ENCODE assay signal across 1 cellular context in genomic region chr14:59013672-59014298, GRCh38.
TF ChIP-seq lines count a peak whose summit lies in the region.

No MANE protein-coding gene starts in this region.

TF ChIP-seq in HepG2, 621 proteins besides CTCF, POLR2A, EP300 and RAD21 (continued from another document and continues in another):
- TF ChIP-seq HNF1A (IDR thresholded peaks at IDR 0.05; ENCODE audit: low read depth) (no peak), HNF1A (CRISPR knock-in tag; IDR thresholded peaks at IDR 0.05; ENCODE audit: borderline replicate concordance) (no peak), BHLHE40 (IDR thresholded peaks at IDR 0.05; ENCODE audit: low read length) (no peak), HMGA1 (CRISPR knock-in tag; conservative IDR thresholded peaks at IDR 0.05) (no peak), ZNF180 (CRISPR knock-in tag; IDR thresholded peaks at IDR 0.05; ENCODE audit: borderline replicate concordance, low read depth) (no peak), ZSCAN29 (CRISPR knock-in tag; conservative IDR thresholded peaks at IDR 0.05) (no peak), SNAI1 (CRISPR knock-in tag; IDR thresholded peaks at IDR 0.05; ENCODE audit: borderline replicate concordance) (no peak), SOX6 (IDR thresholded peaks at IDR 0.05) (no peak), SOX6 (CRISPR knock-in tag; IDR thresholded peaks at IDR 0.05) (peak; percentile 51), IKZF4 (CRISPR knock-in tag; IDR thresholded peaks at IDR 0.05; ENCODE audit: borderline replicate concordance, low read depth, not compliant biosample characterization) (no peak), ZBTB49 (CRISPR knock-in tag; IDR thresholded peaks at IDR 0.05; ENCODE audit: borderline replicate concordance) (no peak), CAMTA2 (CRISPR knock-in tag; IDR thresholded peaks at IDR 0.05; ENCODE audit: borderline replicate concordance) (no peak), MAZ (IDR thresholded peaks at IDR 0.05; ENCODE audit: borderline replicate concordance, low read depth, low read length) (no peak), MAZ (CRISPR knock-in tag; IDR thresholded peaks at IDR 0.05; ENCODE audit: low read depth) (no peak), ZKSCAN8 (CRISPR knock-in tag; IDR thresholded peaks at IDR 0.05; ENCODE audit: borderline replicate concordance) (no peak; the same call in 1 of the 2 replicates), HMGXB3 (CRISPR knock-in tag; IDR thresholded peaks at IDR 0.05; ENCODE audit: borderline replicate concordance) (no peak), GPBP1L1 (CRISPR knock-in tag; IDR thresholded peaks at IDR 0.05) (no peak), ZNF672 (CRISPR knock-in tag; IDR thresholded peaks at IDR 0.05) (no peak), RARA (CRISPR knock-in tag; IDR thresholded peaks at IDR 0.05) (peak; percentile 89), HOXA7 (CRISPR knock-in tag; IDR thresholded peaks at IDR 0.05) (no peak), HDAC6 (IDR thresholded peaks at IDR 0.05; ENCODE audit: low read depth, low read length) (no peak), MLX (CRISPR knock-in tag; IDR thresholded peaks at IDR 0.05) (0 out of 2 replicates have a peak, but pooled peaks have one; percentile 26), ZNF615 (CRISPR knock-in tag; IDR thresholded peaks at IDR 0.05; ENCODE audit: borderline replicate concordance) (no peak), HMGXB4 (CRISPR knock-in tag; IDR thresholded peaks at IDR 0.05; ENCODE audit: borderline replicate concordance in 1 of 2, low read depth in 1 of 2) (no peak), ZBTB1 (CRISPR knock-in tag; IDR thresholded peaks at IDR 0.05; ENCODE audit: borderline replicate concordance) (no peak), ZBTB21 (CRISPR knock-in tag; IDR thresholded peaks at IDR 0.05) (no peak), ZNF142 (CRISPR knock-in tag; IDR thresholded peaks at IDR 0.05) (no peak), SCMH1 (CRISPR knock-in tag; IDR thresholded peaks at IDR 0.05; ENCODE audit: borderline replicate concordance) (no peak), SIX4 (CRISPR knock-in tag; IDR thresholded peaks at IDR 0.05) (no peak), ZSCAN9 (CRISPR knock-in tag; IDR thresholded peaks at IDR 0.05; ENCODE audit: borderline replicate concordance) (peak; percentile 65; the same call in 1 of the 2 replicates), WIZ (CRISPR knock-in tag; IDR thresholded peaks at IDR 0.05) (no peak), ZFP62 (CRISPR knock-in tag; IDR thresholded peaks at IDR 0.05) (no peak), YEATS4 (CRISPR knock-in tag; IDR thresholded peaks at IDR 0.05; ENCODE audit: borderline replicate concordance) (peak; percentile 57), PCBP1 (IDR thresholded peaks at IDR 0.05; ENCODE audit: borderline replicate concordance, low read depth, low read length) (no peak), U2AF2 (IDR thresholded peaks at IDR 0.05; ENCODE audit: low read depth, low read length) (no peak), ZNF501 (CRISPR knock-in tag; IDR thresholded peaks at IDR 0.05) (no peak), SALL2 (CRISPR knock-in tag; IDR thresholded peaks at IDR 0.05) (no peak), MTERF4 (CRISPR knock-in tag; IDR thresholded peaks at IDR 0.05) (no peak), ZBTB20 (CRISPR knock-in tag; IDR thresholded peaks at IDR 0.05; ENCODE audit: borderline replicate concordance, low read depth) (peak; percentile 88; the same call in 1 of the 2 replicates), MYNN (CRISPR knock-in tag; IDR thresholded peaks at IDR 0.05; ENCODE audit: low read depth) (no peak), RFXAP (CRISPR knock-in tag; IDR thresholded peaks at IDR 0.05; ENCODE audit: borderline replicate concordance) (no peak)
